In genomic region chr2:85269959-85270358, GRCh38 we compare ENCODE assay signal across 16 cellular contexts. TPM values are rescaled to one million over a fixed set of nuclear protein-coding genes. Genes with fewer than 3 reads are reported as not detected.
DNase-seq lines count a peak whose midpoint lies in the region; ATAC-seq and TF ChIP-seq lines count a peak whose summit lies in the region.
"Had no signal": no experiment of that assay in that cellular context is flagged by ENCODE, and none has a peak within 500 bp of the region (broad histone marks: within the 10 kb centered on the region; RNA-seq: fewer than 3 reads in every experiment).

No MANE protein-coding gene starts in this region.

- intact Hi-C loops in heart right ventricle (cut with DNase I) = no loop called here

- H4K20me1 ChIP-seq in osteoblast (ENCODE audit: insufficient read depth, low read length) = no peaks in the 10 kb centered on the region

- H3K4me1 ChIP-seq in heart right ventricle = peaks cover 4 to 97% (median 52%) of the 10 kb centered on the region in 9 donors
- peaks cover 15% of the 10 kb centered on the region for H3K4me1 ChIP-seq in osteoblast (ENCODE audit: insufficient read depth, low read length)

- DNase-seq in GM03348 (ENCODE audit: low spot score) = peak; percentile 25
- DNase-seq in SK-N-MC (ENCODE audit: low read depth, low spot score) = no peak
- peak in 1 of 2 donors; percentile 73 for DNase-seq in heart right ventricle
- peak; percentile 62 for DNase-seq in osteoblast (ENCODE audit: insufficient read length, low spot score, missing footprints)
- DNase-seq in NCI-H1694 treated with DMSO at 0.1 percent for 48 hours (lab: John Stamatoyannopoulos, UW) = no peak
- no peak for DNase-seq in NCI-H1048 (lab: John Stamatoyannopoulos, UW)
- DNase-seq in caudate nucleus (lab: John Stamatoyannopoulos, UW) = no peak
- DNase-seq: activated naive CD4-positive, alpha-beta T cell treated with anti-CD3 and anti-CD28 coated beads for 36 hours; foreskin fibroblast; islet precursor cell; NCI-H2171 treated with DMSO at 0.1 percent for 48 hours; nucleus accumbens; PC-3; T-helper 9 cell had no signal

- peak overlapping the region; percentile 20 for H3K9ac ChIP-seq in SK-N-MC (ENCODE audit: insufficient read length)

- H3K9me3 ChIP-seq in SK-N-MC (ENCODE audit: low read depth, low read length) (no peaks in the 10 kb centered on the region; the same call in 1 of the 2 replicates), heart right ventricle (no peaks in the 10 kb centered on the region), osteoblast (ENCODE audit: low read depth, low read length) (no peaks in the 10 kb centered on the region)
- H3K9me3 ChIP-seq: vagina had no signal

- TF ChIP-seq CTCF in heart right ventricle (IDR thresholded peaks at IDR 0.05) (no peak), osteoblast (IDR thresholded peaks at IDR 0.05; ENCODE audit: extremely low read depth, low read depth, low read length) (no peak)

- H3K36me3 ChIP-seq in SK-N-MC (ENCODE audit: insufficient read depth, low read length) (no peaks in the 10 kb centered on the region), heart right ventricle (no peaks in the 10 kb centered on the region), osteoblast (ENCODE audit: insufficient read depth, low read length) (no peaks in the 10 kb centered on the region)
- H3K36me3 ChIP-seq: vagina had no signal

- H2AFZ ChIP-seq in osteoblast (ENCODE audit: low read length) = no peak overlapping the region

- H3K4me3 ChIP-seq in SK-N-MC = 0 out of 2 replicates have a peak overlapping the region, but pooled peaks have one; percentile 4
- H3K4me3 ChIP-seq in heart right ventricle = peak overlapping the region in 2 of 10 donors; percentile 19 to 27
- no peak overlapping the region for H3K4me3 ChIP-seq in osteoblast (ENCODE audit: insufficient read depth, low read length)
- H3K4me3 ChIP-seq: vagina had no signal

- peak; percentile 51 to 87 (median 78) for ATAC-seq in heart right ventricle
- ATAC-seq in HG03432 (IDR thresholded peaks at IDR 0.05; ENCODE audit: unreplicated experiment) = no peak
- ATAC-seq: PC-3 had no signal

- H3K27me3 ChIP-seq in heart right ventricle (no peaks in the 10 kb centered on the region), osteoblast (ENCODE audit: insufficient read depth, low read length) (no peaks in the 10 kb centered on the region)
- H3K27me3 ChIP-seq: vagina had no signal

- WGBS in heart right ventricle, 2 donors = 38 to 43% methylated on average over 6 of the region's 6 CpGs

- H3K4me2 ChIP-seq in osteoblast (ENCODE audit: insufficient read depth, low read length) = no peak overlapping the region

- H3K27ac ChIP-seq in SK-N-MC (no peak overlapping the region), heart right ventricle (peak overlapping the region; percentile 48 to 88 (median 76)), osteoblast (ENCODE audit: low read depth, low read length) (no peak overlapping the region), caudate nucleus (ENCODE audit: low read depth, low read length) (no peak overlapping the region)
- H3K27ac ChIP-seq: vagina had no signal

- H3K79me2 ChIP-seq in osteoblast (ENCODE audit: insufficient read depth, low read length) = no peaks in the 10 kb centered on the region

RNA-seq across cellular contexts. Expression of gene TGOLN2, which starts 57.8 kb away (rescaled TPM):
- total RNA-seq in heart right ventricle (10 to 100 TPM; 66.2 to 99.9 (median 78.4) TPM), osteoblast (124 and 129 TPM in 2 replicates)
- polyA plus RNA-seq in heart right ventricle = 10 to 100 TPM; 12.1 to 23.0 TPM

Comparison
In these comparisons a context has a peak if more than half of its experiments do, and no peak if none do; other contexts are left out.
1. DNase-seq: peak in GM03348 (single experiment) and osteoblast (single experiment); none in SK-N-MC (single experiment), NCI-H1694 treated with DMSO at 0.1 percent for 48 hours (single experiment), NCI-H1048 (single experiment) and caudate nucleus (0 of 61).
2. H3K27ac ChIP-seq: peak in heart right ventricle (10 of 10); none in SK-N-MC (single experiment), osteoblast (single experiment) and caudate nucleus (single experiment).